In genomic region chr5:30237189-30237588, GRCh38 we compare ENCODE assay signal across 26 cellular contexts.
"Had no signal": no experiment of that assay in that cellular context is flagged by ENCODE, and none has a peak within 500 bp of the region (broad histone marks: within the 10 kb centered on the region; RNA-seq: fewer than 3 reads in every experiment).

No MANE protein-coding gene starts in this region.

- H3K4me1 ChIP-seq: stomach, suprapubic skin, testis, thyroid gland, tibial artery, tibial nerve, transverse colon, upper lobe of left lung, uterus, vagina had no signal

- DNase-seq: stimulated activated CD4-positive, alpha-beta T cell treated with anti-CD3 and anti-CD28 coated beads, Interleukin-2, amount 100 ng/mL, for 48 hours; stimulated activated CD4-positive, alpha-beta T cell treated with anti-CD3 and anti-CD28 coated beads, Interleukin-4, amount 100 ng/mL, for 1 hour; stimulated activated CD4-positive, alpha-beta T cell treated with anti-CD3 and anti-CD28 coated beads, Interleukin-4, amount 100 ng/mL, for 24 hours; stimulated activated CD4-positive, alpha-beta T cell treated with anti-CD3 and anti-CD28 coated beads, Interleukin-4, amount 100 ng/mL, for 4 hours; stimulated activated CD8-positive, alpha-beta memory T cell treated with anti-CD3 and anti-CD28 coated beads, Interleukin-4, amount 100 ng/mL, for 48 hours; stimulated activated naive B cell treated with anti-CD40 and anti-IgM and Interleukin-4, amounts not matched to agents 10 μg/mL and 1 μg/mL and 100 μg/mL, for 72 hours; stimulated activated naive CD4-positive, alpha-beta T cell; stimulated activated naive CD4-positive, alpha-beta T cell treated with Interleukin-2 at 50 U/mL for 16 hours; stimulated activated naive CD8-positive, alpha-beta T cell treated with anti-CD3 and anti-CD28 coated beads, Interleukin-15, amount 100 ng/mL, for 72 hours; stimulated activated naive CD8-positive, alpha-beta T cell treated with anti-CD3 and anti-CD28 coated beads, Interleukin-15, Interleukin-2, amounts not matched to agents 100 U/mL and 50 U/mL, for 24 hours; stomach; substantia nigra; testis; thyroid gland; tibial artery; transverse colon; trophoblast cell; upper lobe of left lung; uterus had no signal

- H3K4me3 ChIP-seq: stomach, suprapubic skin, testis, thoracic aorta, thyroid gland, tibial artery, tibial nerve, transverse colon, upper lobe of left lung, uterus, vagina had no signal

- FAIRE-seq: urothelium cell line had no signal

- H3K27me3 ChIP-seq: stomach, suprapubic skin, testis, thyroid gland, tibial artery, tibial nerve, transverse colon, upper lobe of left lung, uterus, vagina had no signal

- ATAC-seq: stimulated activated effector memory CD8-positive, alpha-beta T cell treated with anti-CD3 and anti-CD28 coated beads, Interleukin-12 subunit alpha, Interleukin-12 subunit beta, amount 100 ng/mL, for 72 hours; stimulated activated memory B cell treated with anti-CD40 and anti-IgM and Interleukin-4, amounts not matched to agents 10 μg/mL and 1 μg/mL and 100 μg/mL, for 72 hours; stimulated activated naive B cell treated with anti-CD40 and anti-IgM and Interleukin-4, amounts not matched to agents 10 μg/mL and 1 μg/mL and 100 μg/mL, for 72 hours; stimulated activated naive CD8-positive, alpha-beta T cell treated with anti-CD3 and anti-CD28 coated beads, Interleukin-15, amount 100 ng/mL, for 72 hours; stimulated activated naive CD8-positive, alpha-beta T cell treated with anti-CD3 and anti-CD28 coated beads, Interleukin-15, Interleukin-2, amounts not matched to agents 100 U/mL and 50 U/mL, for 24 hours had no signal

- H3K9me3 ChIP-seq: stomach, testis, thoracic aorta, thyroid gland, tibial artery, tibial nerve, transverse colon, uterus, vagina had no signal

- H3K27ac ChIP-seq: stomach, suprapubic skin, testis, thoracic aorta, thyroid gland, tibial artery, tibial nerve, transverse colon, upper lobe of left lung, uterus, vagina had no signal

- H3K36me3 ChIP-seq: stomach, suprapubic skin, thoracic aorta, thyroid gland, tibial artery, tibial nerve, transverse colon, upper lobe of left lung, uterus, vagina had no signal
